ENCODE assay signal across 8 cellular contexts in genomic region chr7:137987968-137988367, GRCh38. TPM values are rescaled to one million over a fixed set of nuclear protein-coding genes. Genes with fewer than 3 reads are reported as not detected.
DNase-seq lines count a peak whose midpoint lies in the region; ATAC-seq and TF ChIP-seq lines count a peak whose summit lies in the region.

No MANE protein-coding gene starts in this region.

- H3K4me3 ChIP-seq in left ventricle myocardium inferior (no peak overlapping the region), vagina (no peak overlapping the region), BE2C (ENCODE audit: low read depth, low read length) (no peak overlapping the region)

- H3K27ac Mint-ChIP-seq in dendritic cell treated with granulocyte-macrophage colony-stimulating factor and Interleukin-4, amounts not matched to agents 40 ng/mL and 50 ng/mL, for 4 days = peak overlapping the region; percentile 9

- H3K9me3 ChIP-seq in left ventricle myocardium inferior (replicated peaks) = no peaks in the 10 kb centered on the region
- no peaks in the 10 kb centered on the region for H3K9me3 ChIP-seq in vagina
- no peaks in the 10 kb centered on the region for H3K9me3 ChIP-seq in BE2C

- no peak for TF ChIP-seq CTCF in left ventricle myocardium inferior (IDR thresholded peaks at IDR 0.05; ENCODE audit: borderline replicate concordance)
- no peak for TF ChIP-seq CTCF in vagina (IDR thresholded peaks at IDR 0.05)
- no peak for TF ChIP-seq CTCF in BE2C (IDR thresholded peaks at IDR 0.05; ENCODE audit: low read depth, low read length)

- H3K9me3 Mint-ChIP-seq in dendritic cell treated with granulocyte-macrophage colony-stimulating factor and Interleukin-4, amounts not matched to agents 40 ng/mL and 50 ng/mL, for 4 days = peaks cover 14% of the 10 kb centered on the region

- H3K36me3 Mint-ChIP-seq in dendritic cell treated with granulocyte-macrophage colony-stimulating factor and Interleukin-4, amounts not matched to agents 40 ng/mL and 50 ng/mL, for 4 days (ENCODE audit: low read depth) = peaks cover 20% of the 10 kb centered on the region

- no peak for DNase-seq in left ventricle myocardium inferior
- no peak for DNase-seq in left cardiac atrium
- DNase-seq in vagina (ENCODE audit: extremely low spot score in 2 of 2) = no peak
- DNase-seq in cerebellar cortex (ENCODE audit: low spot score) = no peak
- no peak for DNase-seq in BE2C
- DNase-seq in sciatic nerve (ENCODE audit: low spot score) = no peak

- no peaks in the 10 kb centered on the region for H3K27me3 Mint-ChIP-seq in dendritic cell treated with granulocyte-macrophage colony-stimulating factor and Interleukin-4, amounts not matched to agents 40 ng/mL and 50 ng/mL, for 4 days

- no peak for ATAC-seq in left cardiac atrium
- ATAC-seq in HG03097 (IDR thresholded peaks at IDR 0.05; ENCODE audit: low FRiP score, unreplicated experiment) = peak; percentile 48
- no peak for ATAC-seq in sciatic nerve

- no peak overlapping the region for H3K4me3 Mint-ChIP-seq in dendritic cell treated with granulocyte-macrophage colony-stimulating factor and Interleukin-4, amounts not matched to agents 40 ng/mL and 50 ng/mL, for 4 days

- H3K4me1 Mint-ChIP-seq in dendritic cell treated with granulocyte-macrophage colony-stimulating factor and Interleukin-4, amounts not matched to agents 40 ng/mL and 50 ng/mL, for 4 days (ENCODE audit: low read depth) = peaks cover 22% of the 10 kb centered on the region

- intact Hi-C loops in left ventricle myocardium inferior (cut with micrococcal nuclease) = no loop called here
- intact Hi-C loops in left cardiac atrium (cut with DNase I) = no loop called here
- intact Hi-C loops in dendritic cell treated with granulocyte-macrophage colony-stimulating factor and Interleukin-4, amounts not matched to agents 40 ng/mL and 50 ng/mL, for 4 days (cut with micrococcal nuclease) = no loop called here
- intact Hi-C loops in vagina (cut with DNase I) = loop anchor here (10.0 kb wide), 1 partner anchor 53 kb away; no protein-coding TSS in a partner anchor
- intact Hi-C loops in sciatic nerve (cut with DNase I) = no loop called here

- H3K36me3 ChIP-seq in left ventricle myocardium inferior (no peaks in the 10 kb centered on the region), vagina (no peaks in the 10 kb centered on the region), BE2C (no peaks in the 10 kb centered on the region)

- H3K27me3 ChIP-seq in left ventricle myocardium inferior (ENCODE audit: low read depth) (no peaks in the 10 kb centered on the region), vagina (no peaks in the 10 kb centered on the region), BE2C (no peaks in the 10 kb centered on the region; the same call in 1 of the 2 replicates)

- no peak for TF ChIP-seq POLR2A in vagina (IDR thresholded peaks at IDR 0.05)

- H3K4me1 ChIP-seq in left ventricle myocardium inferior (peaks cover 100% of the 10 kb centered on the region), vagina (peaks cover 91% of the 10 kb centered on the region), BE2C (peaks cover 12% of the 10 kb centered on the region)

- H3K27ac ChIP-seq in left ventricle myocardium inferior (replicated peaks) (peak overlapping the region; percentile 86), vagina (peak overlapping the region; percentile 57)

RNA-seq across cellular contexts. Expression of gene CREB3L2, which starts 13.9 kb away (rescaled TPM):
- total RNA-seq in left ventricle myocardium inferior (28.9 TPM), left cardiac atrium (10 to 100 TPM; 41.5 to 80.1 TPM), vagina (28.7 TPM), sciatic nerve (103 TPM)
- 9.6 TPM for polyA plus RNA-seq in BE2C (2012; ENCODE audit: insufficient read depth, insufficient read length, low read depth)
